Comparison of ENCODE assay signal across 1 cellular context in genomic region chr1:50968884-50969610, GRCh38.
TF ChIP-seq lines count a peak whose summit lies in the region.

No MANE protein-coding gene starts in this region.

TF ChIP-seq in HepG2, 621 proteins besides CTCF, POLR2A, EP300 and RAD21 (continued from another document and continues in another):
- TF ChIP-seq ZNF503 (CRISPR knock-in tag; IDR thresholded peaks at IDR 0.05) (0 out of 2 replicates have a peak, but pooled peaks have one; percentile 31), DPF2 (CRISPR knock-in tag; IDR thresholded peaks at IDR 0.05; ENCODE audit: borderline replicate concordance, low read depth) (no peak), ZNF557 (CRISPR knock-in tag; IDR thresholded peaks at IDR 0.05) (no peak), ZNF709 (CRISPR knock-in tag; IDR thresholded peaks at IDR 0.05) (no peak), ZNF468 (CRISPR knock-in tag; IDR thresholded peaks at IDR 0.05) (no peak), ARNT2 (CRISPR knock-in tag; IDR thresholded peaks at IDR 0.05; ENCODE audit: low read depth) (no peak), HOXD1 (CRISPR knock-in tag; IDR thresholded peaks at IDR 0.05) (no peak), ZMYM3 (CRISPR knock-in tag; IDR thresholded peaks at IDR 0.05) (no peak), PAWR (CRISPR knock-in tag; IDR thresholded peaks at IDR 0.05; ENCODE audit: borderline replicate concordance) (no peak), ZSCAN31 (CRISPR knock-in tag; IDR thresholded peaks at IDR 0.05; ENCODE audit: low read depth) (0 out of 2 replicates have a peak, but pooled peaks have one; percentile 14), ATF6 (CRISPR knock-in tag; conservative IDR thresholded peaks at IDR 0.05) (no peak), ZNF510 (CRISPR knock-in tag; IDR thresholded peaks at IDR 0.05; ENCODE audit: low read depth) (no peak), PCBP1 (IDR thresholded peaks at IDR 0.05; ENCODE audit: borderline replicate concordance, low read depth, low read length) (no peak), BCL6 (CRISPR knock-in tag; IDR thresholded peaks at IDR 0.05) (peak; percentile 5; the same call in 1 of the 2 replicates), ZBTB40 (IDR thresholded peaks at IDR 0.05) (no peak), ZBTB40 (CRISPR knock-in tag; IDR thresholded peaks at IDR 0.05) (no peak), NBN (conservative IDR thresholded peaks at IDR 0.05) (no peak), SNAI1 (CRISPR knock-in tag; IDR thresholded peaks at IDR 0.05; ENCODE audit: borderline replicate concordance) (0 out of 2 replicates have a peak, but pooled peaks have one; percentile 27), E2F1 (CRISPR knock-in tag; IDR thresholded peaks at IDR 0.05) (no peak), ZNF253 (CRISPR knock-in tag; IDR thresholded peaks at IDR 0.05; ENCODE audit: borderline replicate concordance) (no peak), ZNF878 (CRISPR knock-in tag; IDR thresholded peaks at IDR 0.05) (no peak), DDIT3 (CRISPR knock-in tag; IDR thresholded peaks at IDR 0.05) (no peak), IRF9 (CRISPR knock-in tag; IDR thresholded peaks at IDR 0.05; ENCODE audit: borderline replicate concordance) (no peak; the same call in 1 of the 2 replicates), ZNF264 (CRISPR knock-in tag; IDR thresholded peaks at IDR 0.05) (no peak), FOXK1 (CRISPR knock-in tag; IDR thresholded peaks at IDR 0.05; ENCODE audit: borderline replicate concordance, low read depth) (no peak), ZNF546 (CRISPR knock-in tag; conservative IDR thresholded peaks at IDR 0.05) (0 out of 2 replicates have a peak, but pooled peaks have one; percentile 3), KLF15 (CRISPR knock-in tag; IDR thresholded peaks at IDR 0.05; ENCODE audit: borderline replicate concordance) (no peak; the same call in 1 of the 2 replicates), RXRB (CRISPR knock-in tag; IDR thresholded peaks at IDR 0.05; ENCODE audit: borderline replicate concordance) (no peak), ZFP91 (CRISPR knock-in tag; IDR thresholded peaks at IDR 0.05; ENCODE audit: borderline replicate concordance) (no peak; the same call in 1 of the 2 replicates), ZNF564 (CRISPR knock-in tag; IDR thresholded peaks at IDR 0.05) (no peak), ZFP36L2 (CRISPR knock-in tag; IDR thresholded peaks at IDR 0.05) (no peak), MXD4 (CRISPR knock-in tag; IDR thresholded peaks at IDR 0.05) (no peak), GATAD1 (CRISPR knock-in tag; IDR thresholded peaks at IDR 0.05) (no peak), HHEX (CRISPR knock-in tag; IDR thresholded peaks at IDR 0.05) (no peak), HNRNPLL (IDR thresholded peaks at IDR 0.05; ENCODE audit: low read depth, low read length, poor library complexity, severe bottlenecking) (no peak), MEIS2 (CRISPR knock-in tag; IDR thresholded peaks at IDR 0.05) (0 out of 2 replicates have a peak, but pooled peaks have one; percentile 9), MYPOP (CRISPR knock-in tag; IDR thresholded peaks at IDR 0.05) (no peak; the same call in none of the 2 replicates), ZBTB39 (CRISPR knock-in tag; IDR thresholded peaks at IDR 0.05) (no peak)
